In genomic region chr12:94405378-94406116, GRCh38 we compare ENCODE assay signal across 8 cellular contexts. TPM values are rescaled to one million over a fixed set of nuclear protein-coding genes. Genes with fewer than 3 reads are reported as not detected.
DNase-seq lines count a peak whose midpoint lies in the region; ATAC-seq and TF ChIP-seq lines count a peak whose summit lies in the region.

No MANE protein-coding gene starts in this region.

- ATAC-seq in activated CD4-positive, alpha-beta T cell treated with anti-CD3 and anti-CD28 coated beads for 36 hours, result peak; percentile 33
- ATAC-seq in HG02623 (IDR thresholded peaks at IDR 0.05; ENCODE audit: unreplicated experiment), result peak; percentile 62
- ATAC-seq in stimulated activated effector memory CD8-positive, alpha-beta T cell treated with anti-CD3 and anti-CD28 coated beads, Interleukin-12 subunit alpha, Interleukin-12 subunit beta, amount 100 ng/mL, for 72 hours, result peak; percentile 16
- ATAC-seq in omental fat pad (ENCODE audit: low FRiP score), result no peak

- H3K9me3 Mint-ChIP-seq in activated CD4-positive, alpha-beta T cell treated with anti-CD3 and anti-CD28 coated beads for 36 hours (ENCODE audit: low read depth), result no peaks in the 10 kb centered on the region
- peaks cover 7% of the 10 kb centered on the region for H3K9me3 Mint-ChIP-seq in activated T-helper 1 cell treated with anti-CD3 and anti-CD28 coated beads, Interleukin-12 subunit alpha, Interleukin-12 subunit beta, Interleukin-2, Interleukin-4 antibody, amounts not matched to agents 30 ng/mL and 10 ng/mL and 1 ng/mL, durations not matched to agents 14 hours and 24 hours and 36 hours
- H3K9me3 Mint-ChIP-seq in stimulated activated effector memory CD8-positive, alpha-beta T cell treated with anti-CD3 and anti-CD28 coated beads, Interleukin-12 subunit alpha, Interleukin-12 subunit beta, amount 100 ng/mL, for 72 hours, result no peaks in the 10 kb centered on the region

- peaks cover 16% of the 10 kb centered on the region for H3K4me1 Mint-ChIP-seq in activated CD4-positive, alpha-beta T cell treated with anti-CD3 and anti-CD28 coated beads for 36 hours
- peaks cover 14% of the 10 kb centered on the region for H3K4me1 Mint-ChIP-seq in activated T-helper 1 cell treated with anti-CD3 and anti-CD28 coated beads, Interleukin-12 subunit alpha, Interleukin-12 subunit beta, Interleukin-2, Interleukin-4 antibody, amounts not matched to agents 30 ng/mL and 10 ng/mL and 1 ng/mL, durations not matched to agents 14 hours and 24 hours and 36 hours (ENCODE audit: low read depth)
- H3K4me1 Mint-ChIP-seq in stimulated activated effector memory CD8-positive, alpha-beta T cell treated with anti-CD3 and anti-CD28 coated beads, Interleukin-12 subunit alpha, Interleukin-12 subunit beta, amount 100 ng/mL, for 72 hours, result peaks cover 19% of the 10 kb centered on the region

- TF ChIP-seq CTCF in omental fat pad (IDR thresholded peaks at IDR 0.05), result no peak

- DNase-seq in activated CD4-positive, alpha-beta T cell treated with anti-CD3 and anti-CD28 coated beads for 36 hours, result no peak
- DNase-seq in activated CD4-positive, alpha-beta T cell treated with anti-CD3 and anti-CD28 coated beads for 1 hour, result no peak
- DNase-seq in activated T-helper 1 cell treated with anti-CD3 and anti-CD28 coated beads, Interleukin-12 subunit alpha, Interleukin-12 subunit beta, Interleukin-2, Interleukin-4 antibody, amounts not matched to agents 30 ng/mL and 10 ng/mL and 1 ng/mL, durations not matched to agents 14 hours and 24 hours and 36 hours (ENCODE audit: low spot score), result no peak
- DNase-seq in stimulated activated effector memory CD8-positive, alpha-beta T cell treated with anti-CD3 and anti-CD28 coated beads, Interleukin-12 subunit alpha, Interleukin-12 subunit beta, amount 100 ng/mL, for 72 hours (ENCODE audit: low spot score in 2 of 2), result no peak
- DNase-seq in KG1 (lab: John Stamatoyannopoulos, UW) (no peak), dedifferentiated amniotic fluid mesenchymal stem cell (ENCODE audit: extremely low spot score) (no peak), omental fat pad (ENCODE audit: low spot score) (no peak)

- H3K27me3 Mint-ChIP-seq in activated CD4-positive, alpha-beta T cell treated with anti-CD3 and anti-CD28 coated beads for 36 hours, result no peaks in the 10 kb centered on the region
- H3K27me3 Mint-ChIP-seq in activated T-helper 1 cell treated with anti-CD3 and anti-CD28 coated beads, Interleukin-12 subunit alpha, Interleukin-12 subunit beta, Interleukin-2, Interleukin-4 antibody, amounts not matched to agents 30 ng/mL and 10 ng/mL and 1 ng/mL, durations not matched to agents 14 hours and 24 hours and 36 hours (ENCODE audit: insufficient read depth), result no peaks in the 10 kb centered on the region

- intact Hi-C loops in activated CD4-positive, alpha-beta T cell treated with anti-CD3 and anti-CD28 coated beads for 36 hours (cut with DNase I, micrococcal nuclease), result no loop called here
- intact Hi-C loops in activated T-helper 1 cell treated with anti-CD3 and anti-CD28 coated beads, Interleukin-12 subunit alpha, Interleukin-12 subunit beta, Interleukin-2, Interleukin-4 antibody, amounts not matched to agents 30 ng/mL and 10 ng/mL and 1 ng/mL, durations not matched to agents 14 hours and 24 hours and 36 hours (cut with micrococcal nuclease), result no loop called here

- no peak overlapping the region for H3K4me3 Mint-ChIP-seq in activated CD4-positive, alpha-beta T cell treated with anti-CD3 and anti-CD28 coated beads for 36 hours
- H3K4me3 Mint-ChIP-seq in activated T-helper 1 cell treated with anti-CD3 and anti-CD28 coated beads, Interleukin-12 subunit alpha, Interleukin-12 subunit beta, Interleukin-2, Interleukin-4 antibody, amounts not matched to agents 30 ng/mL and 10 ng/mL and 1 ng/mL, durations not matched to agents 14 hours and 24 hours and 36 hours, result no peak overlapping the region
- H3K4me3 Mint-ChIP-seq in stimulated activated effector memory CD8-positive, alpha-beta T cell treated with anti-CD3 and anti-CD28 coated beads, Interleukin-12 subunit alpha, Interleukin-12 subunit beta, amount 100 ng/mL, for 72 hours, result peak overlapping the region; percentile 3

- CTCF ChIA-PET in activated CD4-positive, alpha-beta T cell treated with anti-CD3 and anti-CD28 coated beads for 36 hours (lab: Charles Lee), result interaction anchor here (0.9 kb wide), 1 partner anchor 25 kb away, joined by 3 read pairs; no protein-coding TSS in a partner anchor

- POLR2A ChIA-PET in activated CD4-positive, alpha-beta T cell treated with anti-CD3 and anti-CD28 coated beads for 36 hours (lab: Charles Lee), result no interaction called here

- H3K36me3 Mint-ChIP-seq in activated CD4-positive, alpha-beta T cell treated with anti-CD3 and anti-CD28 coated beads for 36 hours (ENCODE audit: low read depth), result peaks cover 29% of the 10 kb centered on the region
- peaks cover 17% of the 10 kb centered on the region for H3K36me3 Mint-ChIP-seq in activated T-helper 1 cell treated with anti-CD3 and anti-CD28 coated beads, Interleukin-12 subunit alpha, Interleukin-12 subunit beta, Interleukin-2, Interleukin-4 antibody, amounts not matched to agents 30 ng/mL and 10 ng/mL and 1 ng/mL, durations not matched to agents 14 hours and 24 hours and 36 hours (ENCODE audit: low read depth)
- peaks cover 15% of the 10 kb centered on the region for H3K36me3 Mint-ChIP-seq in stimulated activated effector memory CD8-positive, alpha-beta T cell treated with anti-CD3 and anti-CD28 coated beads, Interleukin-12 subunit alpha, Interleukin-12 subunit beta, amount 100 ng/mL, for 72 hours

- peak overlapping the region; percentile 7 for H3K27ac Mint-ChIP-seq in activated CD4-positive, alpha-beta T cell treated with anti-CD3 and anti-CD28 coated beads for 36 hours
- H3K27ac Mint-ChIP-seq in activated T-helper 1 cell treated with anti-CD3 and anti-CD28 coated beads, Interleukin-12 subunit alpha, Interleukin-12 subunit beta, Interleukin-2, Interleukin-4 antibody, amounts not matched to agents 30 ng/mL and 10 ng/mL and 1 ng/mL, durations not matched to agents 14 hours and 24 hours and 36 hours, result peak overlapping the region; percentile 33
- peak overlapping the region; percentile 7 for H3K27ac Mint-ChIP-seq in stimulated activated effector memory CD8-positive, alpha-beta T cell treated with anti-CD3 and anti-CD28 coated beads, Interleukin-12 subunit alpha, Interleukin-12 subunit beta, amount 100 ng/mL, for 72 hours

RNA-seq across cellular contexts. Expression of gene CEP83, which starts 54.1 kb away (rescaled TPM):
- 10 to 100 TPM; 21.9 to 22.6 TPM for total RNA-seq in activated CD4-positive, alpha-beta T cell treated with anti-CD3 and anti-CD28 coated beads for 36 hours
- total RNA-seq in activated T-helper 1 cell treated with anti-CD3 and anti-CD28 coated beads, Interleukin-12 subunit alpha, Interleukin-12 subunit beta, Interleukin-2, Interleukin-4 antibody, amounts not matched to agents 30 ng/mL and 10 ng/mL and 1 ng/mL, durations not matched to agents 14 hours and 24 hours and 36 hours, result 37.7 and 40.0 TPM in 2 replicates
- 10 to 100 TPM; 11.0 to 42.4 (median 20.0) TPM for total RNA-seq in omental fat pad
